ENCODE assay signal across 10 cellular contexts in genomic region chr10:95758351-95759025, GRCh38. TPM values are rescaled to one million over a fixed set of nuclear protein-coding genes. Genes with fewer than 3 reads are reported as not detected.
A peak's percentile ranks its signal among the peaks of the same experiment; 100 is the strongest.
DNase-seq lines count a peak whose midpoint lies in the region; ATAC-seq and TF ChIP-seq lines count a peak whose summit lies in the region.
"Had no signal": no experiment of that assay in that cellular context is flagged by ENCODE, and none has a peak within 500 bp of the region (broad histone marks: within the 10 kb centered on the region; RNA-seq: fewer than 3 reads in every experiment).

No MANE protein-coding gene starts in this region.

- 66 to 76% methylated on average over 2 of the region's 2 CpGs for whole genome bisulfite sequencing in sigmoid colon, 2 donors

- H3K9me3 Mint-ChIP-seq in activated B cell treated with CpG ODN at 0.5 μM for 24 hours, result no peaks in the 10 kb centered on the region
- H3K9me3 Mint-ChIP-seq in mesothelial cell of epicardium, result no peaks in the 10 kb centered on the region

- intact Hi-C loops in activated B cell treated with CpG ODN at 0.5 μM for 24 hours (cut with micrococcal nuclease), result loop anchor here (1.0 kb wide), 8 partner anchors 10 to 515 kb away; no protein-coding TSS in a partner anchor
- intact Hi-C loops in sigmoid colon (cut with DNase I), result loop anchor here (5.0 kb wide), 2 partner anchors 34 to 84 kb away; no protein-coding TSS in a partner anchor

- TF ChIP-seq POLR2A in sigmoid colon (IDR thresholded peaks at IDR 0.05), result no peak

- H3K27ac Mint-ChIP-seq in activated B cell treated with CpG ODN at 0.5 μM for 24 hours (peak overlapping the region; percentile 95), mesothelial cell of epicardium (no peak overlapping the region)

- POLR2A ChIA-PET in activated B cell treated with CpG ODN at 0.5 μM for 24 hours (lab: Charles Lee), result interaction anchor here (0.5 to 8.7 kb wide), 25 partner anchors 9 to 529 kb away, joined by 3 to 572 read pairs (median 6); partner anchors contain the start of genes ALDH18A1 and TCTN3

- TF ChIP-seq EP300 in sigmoid colon (IDR thresholded peaks at IDR 0.05), result peak in 1 of 4 donors; percentile 12

- no peaks in the 10 kb centered on the region for H3K9me3 ChIP-seq in sigmoid colon

- ATAC-seq in HG02884 (IDR thresholded peaks at IDR 0.05; ENCODE audit: unreplicated experiment) (peak; percentile 29), activated B cell treated with CpG ODN at 0.5 μM for 24 hours (ENCODE audit: low read depth) (peak; percentile 14)

- DNase-seq in DMS 273 (lab: John Stamatoyannopoulos, UW; ENCODE audit: unreplicated experiment) (peak; percentile 34), DMS 273 treated with DMSO at 0.1 percent for 48 hours (lab: John Stamatoyannopoulos, UW) (no peak), activated B cell treated with CpG ODN at 0.5 μM for 24 hours (no peak), sigmoid colon (no peak), mesothelial cell of epicardium (ENCODE audit: low spot score in 2 of 2, unreplicated experiment in 2 of 2) (no peak), D341Med (ENCODE audit: low spot score) (no peak), NCI-H1092 treated with DMSO at 0.1 percent for 48 hours (lab: John Stamatoyannopoulos, UW) (no peak)

- TF ChIP-seq CTCF in activated B cell treated with CpG ODN at 0.5 μM for 24 hours (IDR thresholded peaks at IDR 0.05) (no peak), sigmoid colon (IDR thresholded peaks at IDR 0.05) (no peak), mesothelial cell of epicardium (IDR thresholded peaks at IDR 0.05; ENCODE audit: unreplicated experiment) (no peak)

- peak overlapping the region in 1 of 4 donors; percentile 51 for H3K4me3 ChIP-seq in sigmoid colon

- no peaks in the 10 kb centered on the region for H3K36me3 ChIP-seq in sigmoid colon

- CTCF ChIA-PET in activated B cell treated with CpG ODN at 0.5 μM for 24 hours (lab: Charles Lee), result interaction anchor here (1.0 to 8.3 kb wide), 13 partner anchors 16 to 106 kb away, joined by 3 to 82 read pairs (median 7); partner anchors contain the start of gene TCTN3

- H3K4me3 Mint-ChIP-seq in activated B cell treated with CpG ODN at 0.5 μM for 24 hours (peak overlapping the region; percentile 94), mesothelial cell of epicardium (no peak overlapping the region)

- peaks cover 85% of the 10 kb centered on the region for H3K4me1 Mint-ChIP-seq in activated B cell treated with CpG ODN at 0.5 μM for 24 hours
- peaks cover 14% of the 10 kb centered on the region for H3K4me1 Mint-ChIP-seq in mesothelial cell of epicardium

- H3K27me3 Mint-ChIP-seq in activated B cell treated with CpG ODN at 0.5 μM for 24 hours (no peaks in the 10 kb centered on the region), mesothelial cell of epicardium (ENCODE audit: low read depth) (peaks cover 30% of the 10 kb centered on the region)

- H3K4me1 ChIP-seq in sigmoid colon, result peaks cover 0 to 48% (median 43%) of the 10 kb centered on the region in 4 donors

- peak overlapping the region; percentile 30 to 86 (median 77) for H3K27ac ChIP-seq in sigmoid colon
- H3K27ac ChIP-seq: 22Rv1, VCaP had no signal

- peaks cover 39% of the 10 kb centered on the region for H3K36me3 Mint-ChIP-seq in activated B cell treated with CpG ODN at 0.5 μM for 24 hours (ENCODE audit: low read depth)
- H3K36me3 Mint-ChIP-seq in mesothelial cell of epicardium, result no peaks in the 10 kb centered on the region

- no peaks in the 10 kb centered on the region for H3K27me3 ChIP-seq in sigmoid colon

RNA-seq across cellular contexts. Expression of gene ENTPD1, which starts 2.5 kb away (rescaled TPM):
- total RNA-seq in activated B cell treated with CpG ODN at 0.5 μM for 24 hours (187 TPM in 2 replicates), sigmoid colon (100 to 1,000 TPM in 1 of 4 donors, 10 to 100 TPM in 3; 18.5 to 112 (median 24.1) TPM), mesothelial cell of epicardium (1.1 to 1.5 TPM (median 1.2 TPM) in 3 replicates)
- polyA plus RNA-seq in sigmoid colon, result 10 to 100 TPM in 1 of 3 donors, 1 to 10 TPM in 2; 5.4 to 12.0 (median 9.9) TPM
